9 cellular contexts compared by ENCODE assay signal in the genomic region with DNA sequence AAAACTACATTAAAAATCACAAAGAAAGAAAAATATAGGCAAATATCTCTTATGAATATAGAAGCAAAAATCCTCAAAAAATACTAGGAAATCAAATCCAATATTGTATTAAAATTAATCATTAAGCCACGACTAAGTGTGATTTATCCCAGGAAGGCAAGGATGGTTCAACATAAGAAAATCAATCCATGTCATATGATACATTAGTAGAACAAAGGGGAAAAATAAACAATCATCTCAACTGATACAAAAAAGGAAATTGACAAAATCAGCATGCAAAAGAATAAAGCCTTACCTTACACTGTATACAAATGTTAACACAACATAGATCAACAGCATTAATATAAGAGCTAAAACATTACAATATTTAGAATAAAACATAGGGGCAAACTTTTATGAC.
"Had no signal": no experiment of that assay in that cellular context is flagged by ENCODE, and none has a peak within 500 bp of the region (broad histone marks: within the 10 kb centered on the region; RNA-seq: fewer than 3 reads in every experiment).

No MANE protein-coding gene starts in this region.

- H3K36me3 ChIP-seq: HAP-1 had no signal

- H3K9me3 ChIP-seq: HAP-1 had no signal

- H3K27ac ChIP-seq: GM23248, HL-60 had no signal

- H3K4me3 ChIP-seq: GM23248, HAP-1 had no signal

- H3K4me1 ChIP-seq: HAP-1 had no signal

- ATAC-seq: HCT116, HepG2 had no signal

- DNase-seq: GM23248, GOT3, H7, HFFc6, KG1 had no signal
